ENCODE assay signal across 13 cellular contexts in genomic region chr16:19595043-19595767, GRCh38. TPM values are rescaled to one million over a fixed set of nuclear protein-coding genes. Genes with fewer than 3 reads are reported as not detected.
DNase-seq lines count a peak whose midpoint lies in the region; ATAC-seq and TF ChIP-seq lines count a peak whose summit lies in the region.
"Had no signal": no experiment of that assay in that cellular context is flagged by ENCODE, and none has a peak within 500 bp of the region (broad histone marks: within the 10 kb centered on the region; RNA-seq: fewer than 3 reads in every experiment).

No MANE protein-coding gene starts in this region.

- H3K9ac ChIP-seq in SK-N-SH, result no peak overlapping the region

- CTCF ChIA-PET in SK-N-SH (lab: Yijun Ruan, JAX), result interaction anchor here (1.0 to 5.1 kb wide), 5 partner anchors 10 to 312 kb away, joined by 3 to 27 read pairs (median 5); partner anchors contain the start of gene GPRC5B

- H3K4me1 Mint-ChIP-seq in GM23338, result peaks cover 22% of the 10 kb centered on the region
- no peaks in the 10 kb centered on the region for H3K4me1 Mint-ChIP-seq in activated T-helper 2 cell treated with anti-CD3 and anti-CD28 coated beads, Interferon-gamma antibody, Interleukin-2, Interleukin-4, amounts not matched to agents 10 μg/mL and 5 μg/mL and 100 μg/mL, durations not matched to agents 14 hours and 24 hours and 36 hours (ENCODE audit: low read depth)

- WGBS in SK-N-SH (ENCODE audit: low lambda C conversion rate), result 37% methylated on average over 19 of the region's 19 CpGs

- H3K79me2 ChIP-seq in GM23338 (replicated peaks; ENCODE audit: insufficient read depth), result peaks cover 3% of the 10 kb centered on the region; the same call in 1 of the 2 replicates
- H3K79me2 ChIP-seq in SK-N-SH (ENCODE audit: insufficient read depth), result no peaks in the 10 kb centered on the region; the same call in 1 of the 2 replicates

- peaks cover 30% of the 10 kb centered on the region for H3K36me3 Mint-ChIP-seq in GM23338 (ENCODE audit: low read depth)
- H3K36me3 Mint-ChIP-seq in activated T-helper 2 cell treated with anti-CD3 and anti-CD28 coated beads, Interferon-gamma antibody, Interleukin-2, Interleukin-4, amounts not matched to agents 10 μg/mL and 5 μg/mL and 100 μg/mL, durations not matched to agents 14 hours and 24 hours and 36 hours (ENCODE audit: low read depth), result peaks cover 19% of the 10 kb centered on the region

- no peak overlapping the region for H3K27ac ChIP-seq in GM23338 (ENCODE audit: low read depth)
- peak overlapping the region; percentile 45 to 78; a peak in 3 of 4 replicates for H3K27ac ChIP-seq in SK-N-SH (ENCODE audit: low read depth in 2 of 2, low read length in 1 of 2)
- H3K27ac ChIP-seq: cardiac muscle cell had no signal

- no peaks in the 10 kb centered on the region for H3K9me3 ChIP-seq in SK-N-SH

- H2AFZ ChIP-seq in GM23338, result no peak overlapping the region
- H2AFZ ChIP-seq in SK-N-SH (ENCODE audit: low read depth), result peak overlapping the region; percentile 25; the same call in 1 of the 2 replicates

- H3K4me1 ChIP-seq in GM23338 (ENCODE audit: insufficient read depth) (no peaks in the 10 kb centered on the region; the same call in 1 of the 2 replicates), SK-N-SH (ENCODE audit: control insufficient read depth in 1 of 2, insufficient read depth in 2 of 2, low read depth in 1 of 2, low read length in 1 of 2) (peaks cover 0 to 15% of the 10 kb centered on the region in 2 experiments; a peak in 3 of 4 replicates)

- H3F3A ChIP-seq in GM23338 (replicated peaks; ENCODE audit: low read depth) (no peaks in the 10 kb centered on the region), SK-N-SH (replicated peaks; ENCODE audit: insufficient read depth) (peaks cover 14% of the 10 kb centered on the region)

- no peaks in the 10 kb centered on the region for H3K9me3 Mint-ChIP-seq in GM23338
- no peaks in the 10 kb centered on the region for H3K9me3 Mint-ChIP-seq in activated T-helper 2 cell treated with anti-CD3 and anti-CD28 coated beads, Interferon-gamma antibody, Interleukin-2, Interleukin-4, amounts not matched to agents 10 μg/mL and 5 μg/mL and 100 μg/mL, durations not matched to agents 14 hours and 24 hours and 36 hours
- H3K9me3 Mint-ChIP-seq: activated CD4-positive, alpha-beta memory T cell treated with anti-CD3 and anti-CD28 coated beads for 36 hours had no signal

- H3K4me3 ChIP-seq in GM23338, result no peak overlapping the region
- no peak overlapping the region for H3K4me3 ChIP-seq in SK-N-SH (ENCODE audit: low read depth in 2 of 2, low read length in 1 of 2)
- no peak overlapping the region for H3K4me3 ChIP-seq in fibroblast of mammary gland (ENCODE audit: control insufficient read depth, low read depth, low read length)
- H3K4me3 ChIP-seq in retinal pigment epithelial cell (ENCODE audit: low read length), result no peak overlapping the region
- H3K4me3 ChIP-seq: cardiac muscle cell had no signal

- no peaks in the 10 kb centered on the region for H3K27me3 ChIP-seq in GM23338 (ENCODE audit: insufficient read depth)
- H3K27me3 ChIP-seq in SK-N-SH (ENCODE audit: insufficient read depth), result no peaks in the 10 kb centered on the region
- H3K27me3 ChIP-seq: cardiac muscle cell had no signal

- H4K20me1 ChIP-seq in GM23338 (replicated peaks; ENCODE audit: insufficient read depth), result no peaks in the 10 kb centered on the region; the same call in 1 of the 2 replicates
- 0 out of 2 replicates have a peak, but pooled peaks cover 4% of the 10 kb centered on the region for H4K20me1 ChIP-seq in SK-N-SH (ENCODE audit: insufficient read depth)

- intact Hi-C loops in activated T-helper 2 cell treated with anti-CD3 and anti-CD28 coated beads, Interferon-gamma antibody, Interleukin-2, Interleukin-4, amounts not matched to agents 10 μg/mL and 5 μg/mL and 100 μg/mL, durations not matched to agents 14 hours and 24 hours and 36 hours (cut with micrococcal nuclease), result no loop called here

- H3K9me2 ChIP-seq in GM23338 (ENCODE audit: insufficient read depth), result no peaks in the 10 kb centered on the region
- H3K9me2 ChIP-seq in SK-N-SH, result no peaks in the 10 kb centered on the region

- POLR2A ChIA-PET in SK-N-SH (lab: Yijun Ruan, JAX), result no interaction called here

- no peak for TF ChIP-seq CTCF in GM23338 (conservative IDR thresholded peaks at IDR 0.05; ENCODE audit: low read depth in 2 of 2)
- no peak for TF ChIP-seq CTCF in SK-N-SH (IDR thresholded peaks at IDR 0.05)
- TF ChIP-seq CTCF in fibroblast of mammary gland (conservative IDR thresholded peaks at IDR 0.05; ENCODE audit: control insufficient read depth, insufficient read depth, low read depth, low read length), result no peak
- TF ChIP-seq CTCF in retinal pigment epithelial cell (conservative IDR thresholded peaks at IDR 0.05; ENCODE audit: low read depth, low read length), result no peak

- H3K4me3 Mint-ChIP-seq in GM23338, result no peak overlapping the region
- no peak overlapping the region for H3K4me3 Mint-ChIP-seq in activated T-helper 2 cell treated with anti-CD3 and anti-CD28 coated beads, Interferon-gamma antibody, Interleukin-2, Interleukin-4, amounts not matched to agents 10 μg/mL and 5 μg/mL and 100 μg/mL, durations not matched to agents 14 hours and 24 hours and 36 hours (ENCODE audit: low read depth)
- H3K4me3 Mint-ChIP-seq: activated CD4-positive, alpha-beta memory T cell treated with anti-CD3 and anti-CD28 coated beads for 36 hours had no signal

- no peak for TF ChIP-seq RAD21 in SK-N-SH (IDR thresholded peaks at IDR 0.05; ENCODE audit: low read length)

- H3K4me2 ChIP-seq in GM23338 (no peak overlapping the region), SK-N-SH (peak overlapping the region; percentile 59)

- ATAC-seq in GM23338 (no peak), GM18861 (IDR thresholded peaks at IDR 0.05; ENCODE audit: unreplicated experiment) (no peak)

- H3K36me3 ChIP-seq in GM23338 (ENCODE audit: insufficient read depth) (no peaks in the 10 kb centered on the region; the same call in 1 of the 2 replicates), SK-N-SH (replicated peaks in 1 of 2; ENCODE audit: control insufficient read depth in 1 of 2, insufficient read depth in 2 of 2, low read length in 1 of 2) (peaks cover 2 to 26% of the 10 kb centered on the region in 2 experiments)

- DNase-seq in GM23338 (ENCODE audit: low spot score) (no peak), SK-N-SH (peak; percentile 10), fibroblast of mammary gland (ENCODE audit: low read depth) (peak; percentile 73), retinal pigment epithelial cell (ENCODE audit: low read depth) (peak; percentile 97), kidney tubule cell (ENCODE audit: low spot score) (no peak), COR-L47 (lab: John Stamatoyannopoulos, UW) (no peak)
- no peak for DNase-seq in activated T-helper 2 cell treated with anti-CD3 and anti-CD28 coated beads, Interferon-gamma antibody, Interleukin-2, Interleukin-4, amounts not matched to agents 10 μg/mL and 5 μg/mL and 100 μg/mL, durations not matched to agents 14 hours and 24 hours and 36 hours (ENCODE audit: low spot score)
- DNase-seq: activated CD4-positive, alpha-beta memory T cell treated with anti-CD3 and anti-CD28 coated beads for 36 hours; islet precursor cell; NCI-H1417; RPMI8226 had no signal

- 0 out of 4 replicates have a peak, but pooled peaks of 1 of the 2 experiments have one; percentile 41 for TF ChIP-seq EP300 in SK-N-SH (IDR thresholded peaks at IDR 0.05; ENCODE audit: borderline replicate concordance in 1 of 2, low read depth in 1 of 2, low read length in 1 of 2)

- peaks cover 7% of the 10 kb centered on the region for H3K27me3 Mint-ChIP-seq in GM23338 (ENCODE audit: insufficient read depth, low read depth, poor library complexity)
- H3K27me3 Mint-ChIP-seq in activated T-helper 2 cell treated with anti-CD3 and anti-CD28 coated beads, Interferon-gamma antibody, Interleukin-2, Interleukin-4, amounts not matched to agents 10 μg/mL and 5 μg/mL and 100 μg/mL, durations not matched to agents 14 hours and 24 hours and 36 hours (ENCODE audit: low read depth), result no peaks in the 10 kb centered on the region
- H3K27me3 Mint-ChIP-seq: activated CD4-positive, alpha-beta memory T cell treated with anti-CD3 and anti-CD28 coated beads for 36 hours had no signal

- H3K27ac Mint-ChIP-seq in GM23338, result peak overlapping the region; percentile 61
- no peak overlapping the region for H3K27ac Mint-ChIP-seq in activated T-helper 2 cell treated with anti-CD3 and anti-CD28 coated beads, Interferon-gamma antibody, Interleukin-2, Interleukin-4, amounts not matched to agents 10 μg/mL and 5 μg/mL and 100 μg/mL, durations not matched to agents 14 hours and 24 hours and 36 hours
- H3K27ac Mint-ChIP-seq: activated CD4-positive, alpha-beta memory T cell treated with anti-CD3 and anti-CD28 coated beads for 36 hours had no signal

TF ChIP-seq in GM23338, 12 proteins besides CTCF, POLR2A, EP300 and RAD21:
- no peak for TF ChIP-seq EZH2phosphoT487 (IDR thresholded peaks at IDR 0.05; ENCODE audit: unreplicated experiment)
- TF ChIP-seq JUNB (IDR thresholded peaks at IDR 0.05; ENCODE audit: unreplicated experiment), result no peak

TF ChIP-seq in SK-N-SH, 30 proteins besides CTCF, POLR2A, EP300 and RAD21 (continues in another document):
- TF ChIP-seq PBX3 (IDR thresholded peaks at IDR 0.05) (peak; percentile 80), MAX (IDR thresholded peaks at IDR 0.05; ENCODE audit: low read depth) (peak; percentile 53; the same call in 1 of the 2 replicates), SMC3 (IDR thresholded peaks at IDR 0.05; ENCODE audit: low read depth, low read length) (no peak), TEAD4 (IDR thresholded peaks at IDR 0.05; ENCODE audit: borderline replicate concordance, insufficient read depth) (peak; percentile 40; the same call in 1 of the 2 replicates)

RNA-seq across cellular contexts. Expression of gene VPS35L, which starts 39.7 kb away (rescaled TPM):
- 54.6 and 61.3 TPM in 2 replicates for total RNA-seq in GM23338 (2014; rRNA removed; shearing (Covaris generic))
- polyA plus RNA-seq in GM23338 (2016; fragmentation: Nextera tagmentation; extraction: Ambion mirVana) (48.0 and 49.7 TPM in 2 replicates), SK-N-SH (2012; rRNA removed) (24.8 and 35.3 TPM in 2 replicates)
- polyA plus RNA-seq in SK-N-SH (2012; cell fraction: cytosol; rRNA removed), result 29.8 and 32.3 TPM in 2 replicates
- 50.6 and 52.1 TPM in 2 replicates for polyA plus RNA-seq in SK-N-SH (2012; cell fraction: nucleus; rRNA removed)
- 44.3 and 45.7 TPM in 2 replicates for total RNA-seq in activated T-helper 2 cell treated with anti-CD3 and anti-CD28 coated beads, Interferon-gamma antibody, Interleukin-2, Interleukin-4, amounts not matched to agents 10 μg/mL and 5 μg/mL and 100 μg/mL, durations not matched to agents 14 hours and 24 hours and 36 hours

Comparison
In these comparisons a context has a peak if more than half of its experiments do, and no peak if none do; other contexts are left out.
1. DNase-seq: peak in SK-N-SH (single experiment), fibroblast of mammary gland (single experiment) and retinal pigment epithelial cell (single experiment); none in GM23338 (single experiment), kidney tubule cell (single experiment), COR-L47 (single experiment) and activated T-helper 2 cell treated with anti-CD3 and anti-CD28 coated beads, Interferon-gamma antibody, Interleukin-2, Interleukin-4, amounts not matched to agents 10 μg/mL and 5 μg/mL and 100 μg/mL, durations not matched to agents 14 hours and 24 hours and 36 hours (single experiment).